ENCODE assay signal across 8 cellular contexts in the genomic region with DNA sequence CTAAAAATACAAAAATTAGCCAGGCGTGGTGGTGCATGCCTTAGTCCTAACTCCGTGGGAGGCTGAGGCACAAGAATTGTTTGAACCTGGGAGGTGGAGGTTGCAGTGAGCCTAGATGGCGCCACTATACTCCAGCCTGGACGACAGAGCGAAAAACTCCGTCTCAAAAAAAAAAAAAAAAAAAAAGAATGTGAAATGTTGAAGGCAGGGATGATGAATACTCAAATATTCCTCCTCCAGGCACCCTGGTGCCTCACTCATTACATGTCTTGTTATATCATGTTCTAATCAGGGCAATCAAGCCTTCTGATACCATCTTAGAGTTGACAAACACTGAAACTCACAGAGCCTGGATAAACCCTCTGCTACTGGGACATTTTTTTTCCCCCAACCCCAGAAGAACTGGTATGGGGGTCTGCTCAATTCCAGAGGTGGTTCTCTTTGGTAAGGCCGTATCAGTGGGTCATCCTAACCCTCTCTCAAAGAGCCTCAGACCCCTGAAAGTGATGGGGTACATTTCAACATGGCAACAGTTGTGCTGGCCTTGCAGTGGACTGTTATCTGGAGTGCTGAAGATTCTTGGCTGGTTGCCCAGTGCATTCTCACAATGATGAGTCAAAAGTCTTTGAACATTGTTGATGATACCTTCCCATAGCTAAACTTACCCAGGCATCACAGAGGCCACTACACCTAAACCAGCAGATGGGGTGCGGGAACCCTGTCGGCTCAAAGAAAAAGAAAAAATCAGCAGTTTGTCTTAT. TPM values are rescaled to one million over a fixed set of nuclear protein-coding genes. Genes with fewer than 3 reads are reported as not detected.
A peak's percentile ranks its signal among the peaks of the same experiment; 100 is the strongest.
DNase-seq lines count a peak whose midpoint lies in the region; ATAC-seq and TF ChIP-seq lines count a peak whose summit lies in the region.

No MANE protein-coding gene starts in this region.

- H3K4me1 Mint-ChIP-seq in Calu3 (ENCODE audit: low read depth, unreplicated experiment): peaks cover 7% of the 10 kb centered on the region

- no peak overlapping the region for H3K4me3 ChIP-seq in osteoblast (ENCODE audit: insufficient read depth, low read length)
- no peak overlapping the region for H3K4me3 ChIP-seq in spleen

- H3K79me2 ChIP-seq in osteoblast (ENCODE audit: insufficient read depth, low read length): no peaks in the 10 kb centered on the region

- whole genome bisulfite sequencing in spleen, 5 donors: 56 to 64% (median 61%) methylated on average over 9 of the region's 9 CpGs

- H3K9me3 ChIP-seq in osteoblast (ENCODE audit: low read depth, low read length) (no peaks in the 10 kb centered on the region), spleen (no peaks in the 10 kb centered on the region)

- intact Hi-C loops in Calu3 (cut with micrococcal nuclease; ENCODE audit: unreplicated experiment) (loop anchor here (2.0 to 10.0 kb wide), 4 partner anchors 132 to 515 kb away; no protein-coding TSS in a partner anchor), spleen (cut with DNase I; ENCODE audit: low total_unique reads) (loop anchor here (5.0 kb wide), 2 partner anchors 152 to 297 kb away; no protein-coding TSS in a partner anchor)

- peaks cover 18% of the 10 kb centered on the region for H3K36me3 Mint-ChIP-seq in Calu3 (ENCODE audit: insufficient read depth, unreplicated experiment)

- H3K36me3 ChIP-seq in osteoblast (ENCODE audit: insufficient read depth, low read length) (no peaks in the 10 kb centered on the region), spleen (no peaks in the 10 kb centered on the region)

- H3K27ac Mint-ChIP-seq in Calu3 (ENCODE audit: unreplicated experiment): no peak overlapping the region

- DNase-seq in Calu3 (peak; percentile 7), NCI-H345 (lab: John Stamatoyannopoulos, UW) (peak; percentile 47), osteoblast (ENCODE audit: insufficient read length, low spot score, missing footprints) (peak; percentile 81), spleen (no peak), NCI-H524 (lab: John Stamatoyannopoulos, UW) (no peak), NCI-H2029 (lab: John Stamatoyannopoulos, UW) (no peak)
- peak; percentile 10 for DNase-seq in activated effector memory CD4-positive, alpha-beta T cell treated with Interleukin-2 at 50 U/mL for 16 hours

- no peak overlapping the region for H3K4me2 ChIP-seq in osteoblast (ENCODE audit: insufficient read depth, low read length)

- no peaks in the 10 kb centered on the region for H3K9me3 Mint-ChIP-seq in Calu3 (ENCODE audit: low read depth, unreplicated experiment)

- peak; percentile 45 for ATAC-seq in GM21447 (IDR thresholded peaks at IDR 0.05; ENCODE audit: unreplicated experiment)

- CTCF ChIA-PET in Calu3 (lab: Charles Lee): no interaction called here

- no peaks in the 10 kb centered on the region for H3K27me3 Mint-ChIP-seq in Calu3 (ENCODE audit: unreplicated experiment)

- H4K20me1 ChIP-seq in osteoblast (ENCODE audit: insufficient read depth, low read length): no peaks in the 10 kb centered on the region

- TF ChIP-seq POLR2A in spleen (IDR thresholded peaks at IDR 0.05): no peak

- TF ChIP-seq CTCF in Calu3 (IDR thresholded peaks at IDR 0.05; ENCODE audit: unreplicated experiment) (no peak), osteoblast (IDR thresholded peaks at IDR 0.05; ENCODE audit: extremely low read depth, low read depth, low read length) (peak; percentile 17), spleen (IDR thresholded peaks at IDR 0.05 in 8 of 11, conservative IDR thresholded peaks at IDR 0.05 in 3 of 11) (no peak)

- BruUV-seq in Calu3 (replicated peaks; lab: Mats Ljungman, UMichigan): no TSS peak

- H3K27me3 ChIP-seq in osteoblast (ENCODE audit: insufficient read depth, low read length) (no peaks in the 10 kb centered on the region), spleen (replicated peaks in 1 of 7) (peaks cover 0 to 4% (median 0%) of the 10 kb centered on the region in 7 donors)

- no peak overlapping the region for H2AFZ ChIP-seq in osteoblast (ENCODE audit: low read length)

- H3K4me1 ChIP-seq in osteoblast (ENCODE audit: insufficient read depth, low read length) (peaks cover 14% of the 10 kb centered on the region), spleen (peaks cover 0 to 25% (median 12%) of the 10 kb centered on the region in 6 donors)

- H3K27ac ChIP-seq in osteoblast (ENCODE audit: low read depth, low read length) (no peak overlapping the region), spleen (no peak overlapping the region)

- no peak overlapping the region for H3K4me3 Mint-ChIP-seq in Calu3 (ENCODE audit: low read depth, unreplicated experiment)

RNA-seq across cellular contexts. Expression of a gene that starts 2.4 kb away (rescaled TPM):
- 97.9 and 105 TPM in 2 replicates for total RNA-seq in Calu3 (2022)
- total RNA-seq in osteoblast: 32.6 and 35.1 TPM in 2 replicates
- total RNA-seq in spleen: 10 to 100 TPM; 39.2 to 74.6 (median 56.4) TPM
- polyA plus RNA-seq in spleen: 10 to 100 TPM; 26.3 to 30.0 (median 28.0) TPM

Comparison
In these comparisons a context has a peak if more than half of its experiments do, and no peak if none do; other contexts are left out.
1. DNase-seq: peak in Calu3 (single experiment), NCI-H345 (single experiment), activated effector memory CD4-positive, alpha-beta T cell treated with Interleukin-2 at 50 U/mL for 16 hours (single experiment) and osteoblast (single experiment); none in spleen (single experiment), NCI-H524 (0 of 2) and NCI-H2029 (single experiment).